1 cellular context compared by ENCODE assay signal in genomic region chr7:20754001-20754400, GRCh38.
A peak's percentile ranks its signal among the peaks of the same experiment; 100 is the strongest.
TF ChIP-seq lines count a peak whose summit lies in the region.

No MANE protein-coding gene starts in this region.

TF ChIP-seq in K562, 482 proteins besides CTCF, POLR2A, EP300 and RAD21 (continued from another document):
- TF ChIP-seq MGA (IDR thresholded peaks at IDR 0.05) (no peak), HNRNPH1 (optimal IDR thresholded peaks at IDR 0.05; ENCODE audit: low read depth, low read length) (no peak), KLF1 (tag; IDR thresholded peaks at IDR 0.05) (no peak), RBM25 (IDR thresholded peaks at IDR 0.05; ENCODE audit: low read depth, low read length, severe bottlenecking) (peak; percentile 91)
